1 cellular context compared by ENCODE assay signal in the genomic region with DNA sequence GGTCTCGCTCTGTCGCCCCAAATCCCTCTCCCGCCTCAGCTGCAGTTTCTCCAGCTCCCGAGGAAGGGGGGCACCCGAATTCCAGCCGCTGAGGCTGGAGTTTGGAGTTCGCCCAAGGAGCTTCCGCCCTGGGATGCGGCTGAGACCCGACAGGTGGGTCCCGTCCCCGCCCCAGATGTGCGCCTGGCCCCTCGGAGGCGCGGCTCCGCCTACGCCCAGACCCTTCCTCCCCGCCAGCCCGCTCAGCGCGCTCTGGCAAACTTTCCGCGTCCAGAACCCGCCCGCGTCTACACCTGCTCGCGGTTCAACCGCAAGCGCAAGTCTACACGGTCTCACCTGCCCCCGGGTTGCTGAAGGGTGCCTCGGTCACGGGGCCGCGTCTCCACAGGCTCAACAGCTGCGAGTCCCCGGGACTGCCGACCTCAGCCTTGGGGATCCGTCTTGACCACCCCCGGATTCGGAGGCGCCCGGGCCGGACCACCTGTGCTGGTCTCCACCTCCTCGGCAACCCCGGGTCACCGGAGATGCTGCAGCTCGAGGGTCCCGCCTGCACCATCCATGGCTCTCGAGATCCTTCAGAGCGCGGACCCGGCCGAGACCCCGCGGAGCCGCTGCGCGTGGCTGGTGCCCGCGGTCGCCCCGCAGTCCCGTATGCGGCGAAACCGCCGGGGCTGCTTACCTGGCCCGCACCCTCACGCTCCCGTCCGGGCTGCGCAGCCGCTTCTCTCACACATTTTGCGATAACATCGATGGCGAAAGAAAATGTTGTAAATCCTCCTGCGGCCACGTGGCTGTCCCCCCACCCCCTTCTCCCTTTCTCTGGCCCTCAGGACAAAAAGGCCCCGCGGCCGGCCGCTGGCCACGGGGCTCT.
TF ChIP-seq lines count a peak whose summit lies in the region.

No MANE protein-coding gene starts in this region.

TF ChIP-seq in HEK293, 187 proteins besides CTCF, POLR2A, EP300 and RAD21 (continued from another document and continues in another):
- TF ChIP-seq, protein P1, sequence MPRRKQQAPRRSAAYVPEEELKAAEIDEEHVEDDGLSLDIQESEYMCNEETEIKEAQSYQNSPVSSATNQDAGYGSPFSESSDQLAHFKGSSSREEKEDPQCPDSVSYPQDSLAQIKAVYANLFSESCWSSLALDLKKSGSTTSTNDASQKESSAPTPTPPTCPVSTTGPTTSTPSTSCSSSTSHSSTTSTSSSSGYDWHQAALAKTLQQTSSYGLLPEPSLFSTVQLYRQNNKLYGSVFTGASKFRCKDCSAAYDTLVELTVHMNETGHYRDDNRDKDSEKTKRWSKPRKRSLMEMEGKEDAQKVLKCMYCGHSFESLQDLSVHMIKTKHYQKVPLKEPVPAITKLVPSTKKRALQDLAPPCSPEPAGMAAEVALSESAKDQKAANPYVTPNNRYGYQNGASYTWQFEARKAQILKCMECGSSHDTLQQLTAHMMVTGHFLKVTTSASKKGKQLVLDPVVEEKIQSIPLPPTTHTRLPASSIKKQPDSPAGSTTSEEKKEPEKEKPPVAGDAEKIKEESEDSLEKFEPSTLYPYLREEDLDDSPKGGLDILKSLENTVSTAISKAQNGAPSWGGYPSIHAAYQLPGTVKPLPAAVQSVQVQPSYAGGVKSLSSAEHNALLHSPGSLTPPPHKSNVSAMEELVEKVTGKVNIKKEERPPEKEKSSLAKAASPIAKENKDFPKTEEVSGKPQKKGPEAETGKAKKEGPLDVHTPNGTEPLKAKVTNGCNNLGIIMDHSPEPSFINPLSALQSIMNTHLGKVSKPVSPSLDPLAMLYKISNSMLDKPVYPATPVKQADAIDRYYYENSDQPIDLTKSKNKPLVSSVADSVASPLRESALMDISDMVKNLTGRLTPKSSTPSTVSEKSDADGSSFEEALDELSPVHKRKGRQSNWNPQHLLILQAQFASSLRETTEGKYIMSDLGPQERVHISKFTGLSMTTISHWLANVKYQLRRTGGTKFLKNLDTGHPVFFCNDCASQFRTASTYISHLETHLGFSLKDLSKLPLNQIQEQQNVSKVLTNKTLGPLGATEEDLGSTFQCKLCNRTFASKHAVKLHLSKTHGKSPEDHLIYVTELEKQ (tag by site-specific recombination; IDR thresholded peaks at IDR 0.05; ENCODE audit: borderline replicate concordance): no peak
- TF ChIP-seq ZNF555 (tag by site-specific recombination; conservative IDR thresholded peaks at IDR 0.05) (no peak), ZNF416 (tag by site-specific recombination; IDR thresholded peaks at IDR 0.05) (no peak), ZNF433 (tag by site-specific recombination; IDR thresholded peaks at IDR 0.05; ENCODE audit: low read depth) (no peak), ZNF19 (tag by site-specific recombination; IDR thresholded peaks at IDR 0.05; ENCODE audit: low read depth) (no peak), ZBTB48 (tag by site-specific recombination; IDR thresholded peaks at IDR 0.05) (peak; percentile 75), ZBTB1 (tag by site-specific recombination; IDR thresholded peaks at IDR 0.05) (peak; percentile 94), MZF1 (tag by site-specific recombination; IDR thresholded peaks at IDR 0.05; ENCODE audit: borderline replicate concordance) (no peak), ZNF530 (tag by site-specific recombination; IDR thresholded peaks at IDR 0.05; ENCODE audit: low read depth) (no peak), ZNF510 (tag by site-specific recombination; IDR thresholded peaks at IDR 0.05; ENCODE audit: insufficient replicate concordance) (no peak), ZNF214 (tag by site-specific recombination; IDR thresholded peaks at IDR 0.05; ENCODE audit: borderline replicate concordance) (no peak), MYNN (tag by site-specific recombination; IDR thresholded peaks at IDR 0.05; ENCODE audit: borderline replicate concordance) (no peak), ZSCAN16 (tag by site-specific recombination; IDR thresholded peaks at IDR 0.05) (no peak), ZNF169 (tag by site-specific recombination; IDR thresholded peaks at IDR 0.05) (peak; percentile 54; the same call in 1 of the 2 replicates), ZNF133 (tag by site-specific recombination; IDR thresholded peaks at IDR 0.05) (no peak), ZNF354C (tag by site-specific recombination; IDR thresholded peaks at IDR 0.05; ENCODE audit: borderline replicate concordance, low read depth) (0 out of 2 replicates have a peak, but pooled peaks have one; percentile 6), ZNF335 (tag by site-specific recombination; conservative IDR thresholded peaks at IDR 0.05) (peak; percentile 83), SCRT1 (tag by site-specific recombination; IDR thresholded peaks at IDR 0.05; ENCODE audit: borderline replicate concordance) (peak; percentile 51; the same call in 1 of the 2 replicates), SP3 (tag by site-specific recombination; IDR thresholded peaks at IDR 0.05) (peak; percentile 33), ZNF529 (tag by site-specific recombination; IDR thresholded peaks at IDR 0.05; ENCODE audit: insufficient replicate concordance) (no peak), ZNF777 (tag by site-specific recombination; IDR thresholded peaks at IDR 0.05; ENCODE audit: borderline replicate concordance) (peak; percentile 86), ZNF266 (tag by site-specific recombination; IDR thresholded peaks at IDR 0.05; ENCODE audit: low read depth) (no peak), ZNF394 (tag by site-specific recombination; IDR thresholded peaks at IDR 0.05; ENCODE audit: borderline replicate concordance) (peak; percentile 57; the same call in 1 of the 2 replicates), ZNF670 (tag by site-specific recombination; IDR thresholded peaks at IDR 0.05; ENCODE audit: low read depth) (no peak), YY2 (tag by site-specific recombination; IDR thresholded peaks at IDR 0.05) (peak; percentile 33; the same call in 1 of the 2 replicates), KLF16 (tag by site-specific recombination; IDR thresholded peaks at IDR 0.05) (no peak), KLF9 (tag by site-specific recombination; IDR thresholded peaks at IDR 0.05; ENCODE audit: low read depth) (no peak), PRDM1 (tag by site-specific recombination; IDR thresholded peaks at IDR 0.05) (no peak), ZNF792 (tag by site-specific recombination; IDR thresholded peaks at IDR 0.05) (no peak), BCL11B (tag by site-specific recombination; IDR thresholded peaks at IDR 0.05; ENCODE audit: low read depth) (peak; percentile 24; the same call in 1 of the 2 replicates), ZNF426 (tag by site-specific recombination; IDR thresholded peaks at IDR 0.05) (no peak), HOXD13 (CRISPR knock-in tag; IDR thresholded peaks at IDR 0.05; ENCODE audit: borderline replicate concordance) (no peak)
- TF ChIP-seq, protein P2, sequence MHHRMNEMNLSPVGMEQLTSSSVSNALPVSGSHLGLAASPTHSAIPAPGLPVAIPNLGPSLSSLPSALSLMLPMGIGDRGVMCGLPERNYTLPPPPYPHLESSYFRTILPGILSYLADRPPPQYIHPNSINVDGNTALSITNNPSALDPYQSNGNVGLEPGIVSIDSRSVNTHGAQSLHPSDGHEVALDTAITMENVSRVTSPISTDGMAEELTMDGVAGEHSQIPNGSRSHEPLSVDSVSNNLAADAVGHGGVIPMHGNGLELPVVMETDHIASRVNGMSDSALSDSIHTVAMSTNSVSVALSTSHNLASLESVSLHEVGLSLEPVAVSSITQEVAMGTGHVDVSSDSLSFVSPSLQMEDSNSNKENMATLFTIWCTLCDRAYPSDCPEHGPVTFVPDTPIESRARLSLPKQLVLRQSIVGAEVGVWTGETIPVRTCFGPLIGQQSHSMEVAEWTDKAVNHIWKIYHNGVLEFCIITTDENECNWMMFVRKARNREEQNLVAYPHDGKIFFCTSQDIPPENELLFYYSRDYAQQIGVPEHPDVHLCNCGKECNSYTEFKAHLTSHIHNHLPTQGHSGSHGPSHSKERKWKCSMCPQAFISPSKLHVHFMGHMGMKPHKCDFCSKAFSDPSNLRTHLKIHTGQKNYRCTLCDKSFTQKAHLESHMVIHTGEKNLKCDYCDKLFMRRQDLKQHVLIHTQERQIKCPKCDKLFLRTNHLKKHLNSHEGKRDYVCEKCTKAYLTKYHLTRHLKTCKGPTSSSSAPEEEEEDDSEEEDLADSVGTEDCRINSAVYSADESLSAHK (tag by site-specific recombination; IDR thresholded peaks at IDR 0.05): peak; percentile 21; the same call in 1 of the 2 replicates
- TF ChIP-seq, protein P3, sequence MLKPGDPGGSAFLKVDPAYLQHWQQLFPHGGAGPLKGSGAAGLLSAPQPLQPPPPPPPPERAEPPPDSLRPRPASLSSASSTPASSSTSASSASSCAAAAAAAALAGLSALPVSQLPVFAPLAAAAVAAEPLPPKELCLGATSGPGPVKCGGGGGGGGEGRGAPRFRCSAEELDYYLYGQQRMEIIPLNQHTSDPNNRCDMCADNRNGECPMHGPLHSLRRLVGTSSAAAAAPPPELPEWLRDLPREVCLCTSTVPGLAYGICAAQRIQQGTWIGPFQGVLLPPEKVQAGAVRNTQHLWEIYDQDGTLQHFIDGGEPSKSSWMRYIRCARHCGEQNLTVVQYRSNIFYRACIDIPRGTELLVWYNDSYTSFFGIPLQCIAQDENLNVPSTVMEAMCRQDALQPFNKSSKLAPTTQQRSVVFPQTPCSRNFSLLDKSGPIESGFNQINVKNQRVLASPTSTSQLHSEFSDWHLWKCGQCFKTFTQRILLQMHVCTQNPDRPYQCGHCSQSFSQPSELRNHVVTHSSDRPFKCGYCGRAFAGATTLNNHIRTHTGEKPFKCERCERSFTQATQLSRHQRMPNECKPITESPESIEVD (tag by site-specific recombination; IDR thresholded peaks at IDR 0.05): no peak
- TF ChIP-seq, protein P4, sequence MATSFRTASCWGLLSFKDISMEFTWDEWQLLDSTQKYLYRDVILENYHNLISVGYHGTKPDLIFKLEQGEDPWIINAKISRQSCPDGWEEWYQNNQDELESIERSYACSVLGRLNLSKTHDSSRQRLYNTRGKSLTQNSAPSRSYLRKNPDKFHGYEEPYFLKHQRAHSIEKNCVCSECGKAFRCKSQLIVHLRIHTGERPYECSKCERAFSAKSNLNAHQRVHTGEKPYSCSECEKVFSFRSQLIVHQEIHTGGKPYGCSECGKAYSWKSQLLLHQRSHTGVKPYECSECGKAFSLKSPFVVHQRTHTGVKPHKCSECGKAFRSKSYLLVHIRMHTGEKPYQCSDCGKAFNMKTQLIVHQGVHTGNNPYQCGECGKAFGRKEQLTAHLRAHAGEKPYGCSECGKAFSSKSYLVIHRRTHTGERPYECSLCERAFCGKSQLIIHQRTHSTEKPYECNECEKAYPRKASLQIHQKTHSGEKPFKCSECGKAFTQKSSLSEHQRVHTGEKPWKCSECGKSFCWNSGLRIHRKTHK (tag by site-specific recombination; IDR thresholded peaks at IDR 0.05): no peak
- TF ChIP-seq, protein P5, sequence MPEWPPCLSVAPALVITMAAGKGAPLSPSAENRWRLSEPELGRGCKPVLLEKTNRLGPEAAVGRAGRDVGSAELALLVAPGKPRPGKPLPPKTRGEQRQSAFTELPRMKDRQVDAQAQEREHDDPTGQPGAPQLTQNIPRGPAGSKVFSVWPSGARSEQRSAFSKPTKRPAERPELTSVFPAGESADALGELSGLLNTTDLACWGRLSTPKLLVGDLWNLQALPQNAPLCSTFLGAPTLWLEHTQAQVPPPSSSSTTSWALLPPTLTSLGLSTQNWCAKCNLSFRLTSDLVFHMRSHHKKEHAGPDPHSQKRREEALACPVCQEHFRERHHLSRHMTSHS (tag by site-specific recombination; IDR thresholded peaks at IDR 0.05): no peak
- TF ChIP-seq, protein P6, sequence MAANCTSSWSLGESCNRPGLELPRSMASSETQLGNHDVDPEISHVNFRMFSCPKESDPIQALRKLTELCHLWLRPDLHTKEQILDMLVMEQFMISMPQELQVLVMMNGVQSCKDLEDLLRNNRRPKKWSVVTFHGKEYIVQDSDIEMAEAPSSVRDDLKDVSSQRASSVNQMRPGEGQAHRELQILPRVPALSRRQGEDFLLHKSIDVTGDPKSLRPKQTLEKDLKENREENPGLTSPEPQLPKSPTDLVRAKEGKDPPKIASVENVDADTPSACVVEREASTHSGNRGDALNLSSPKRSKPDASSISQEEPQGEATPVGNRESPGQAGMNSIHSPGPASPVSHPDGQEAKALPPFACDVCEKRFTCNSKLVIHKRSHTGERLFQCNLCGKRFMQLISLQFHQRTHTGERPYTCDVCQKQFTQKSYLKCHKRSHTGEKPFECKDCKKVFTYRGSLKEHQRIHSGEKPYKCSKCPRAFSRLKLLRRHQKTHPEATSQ (tag by site-specific recombination; IDR thresholded peaks at IDR 0.05): no peak
- TF ChIP-seq, protein P7, sequence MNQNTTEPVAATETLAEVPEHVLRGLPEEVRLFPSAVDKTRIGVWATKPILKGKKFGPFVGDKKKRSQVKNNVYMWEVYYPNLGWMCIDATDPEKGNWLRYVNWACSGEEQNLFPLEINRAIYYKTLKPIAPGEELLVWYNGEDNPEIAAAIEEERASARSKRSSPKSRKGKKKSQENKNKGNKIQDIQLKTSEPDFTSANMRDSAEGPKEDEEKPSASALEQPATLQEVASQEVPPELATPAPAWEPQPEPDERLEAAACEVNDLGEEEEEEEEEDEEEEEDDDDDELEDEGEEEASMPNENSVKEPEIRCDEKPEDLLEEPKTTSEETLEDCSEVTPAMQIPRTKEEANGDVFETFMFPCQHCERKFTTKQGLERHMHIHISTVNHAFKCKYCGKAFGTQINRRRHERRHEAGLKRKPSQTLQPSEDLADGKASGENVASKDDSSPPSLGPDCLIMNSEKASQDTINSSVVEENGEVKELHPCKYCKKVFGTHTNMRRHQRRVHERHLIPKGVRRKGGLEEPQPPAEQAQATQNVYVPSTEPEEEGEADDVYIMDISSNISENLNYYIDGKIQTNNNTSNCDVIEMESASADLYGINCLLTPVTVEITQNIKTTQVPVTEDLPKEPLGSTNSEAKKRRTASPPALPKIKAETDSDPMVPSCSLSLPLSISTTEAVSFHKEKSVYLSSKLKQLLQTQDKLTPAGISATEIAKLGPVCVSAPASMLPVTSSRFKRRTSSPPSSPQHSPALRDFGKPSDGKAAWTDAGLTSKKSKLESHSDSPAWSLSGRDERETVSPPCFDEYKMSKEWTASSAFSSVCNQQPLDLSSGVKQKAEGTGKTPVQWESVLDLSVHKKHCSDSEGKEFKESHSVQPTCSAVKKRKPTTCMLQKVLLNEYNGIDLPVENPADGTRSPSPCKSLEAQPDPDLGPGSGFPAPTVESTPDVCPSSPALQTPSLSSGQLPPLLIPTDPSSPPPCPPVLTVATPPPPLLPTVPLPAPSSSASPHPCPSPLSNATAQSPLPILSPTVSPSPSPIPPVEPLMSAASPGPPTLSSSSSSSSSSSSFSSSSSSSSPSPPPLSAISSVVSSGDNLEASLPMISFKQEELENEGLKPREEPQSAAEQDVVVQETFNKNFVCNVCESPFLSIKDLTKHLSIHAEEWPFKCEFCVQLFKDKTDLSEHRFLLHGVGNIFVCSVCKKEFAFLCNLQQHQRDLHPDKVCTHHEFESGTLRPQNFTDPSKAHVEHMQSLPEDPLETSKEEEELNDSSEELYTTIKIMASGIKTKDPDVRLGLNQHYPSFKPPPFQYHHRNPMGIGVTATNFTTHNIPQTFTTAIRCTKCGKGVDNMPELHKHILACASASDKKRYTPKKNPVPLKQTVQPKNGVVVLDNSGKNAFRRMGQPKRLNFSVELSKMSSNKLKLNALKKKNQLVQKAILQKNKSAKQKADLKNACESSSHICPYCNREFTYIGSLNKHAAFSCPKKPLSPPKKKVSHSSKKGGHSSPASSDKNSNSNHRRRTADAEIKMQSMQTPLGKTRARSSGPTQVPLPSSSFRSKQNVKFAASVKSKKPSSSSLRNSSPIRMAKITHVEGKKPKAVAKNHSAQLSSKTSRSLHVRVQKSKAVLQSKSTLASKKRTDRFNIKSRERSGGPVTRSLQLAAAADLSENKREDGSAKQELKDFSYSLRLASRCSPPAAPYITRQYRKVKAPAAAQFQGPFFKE (tag by site-specific recombination; IDR thresholded peaks at IDR 0.05; ENCODE audit: borderline replicate concordance): no peak
